ENCODE assay signal across 19 cellular contexts in the genomic region with DNA sequence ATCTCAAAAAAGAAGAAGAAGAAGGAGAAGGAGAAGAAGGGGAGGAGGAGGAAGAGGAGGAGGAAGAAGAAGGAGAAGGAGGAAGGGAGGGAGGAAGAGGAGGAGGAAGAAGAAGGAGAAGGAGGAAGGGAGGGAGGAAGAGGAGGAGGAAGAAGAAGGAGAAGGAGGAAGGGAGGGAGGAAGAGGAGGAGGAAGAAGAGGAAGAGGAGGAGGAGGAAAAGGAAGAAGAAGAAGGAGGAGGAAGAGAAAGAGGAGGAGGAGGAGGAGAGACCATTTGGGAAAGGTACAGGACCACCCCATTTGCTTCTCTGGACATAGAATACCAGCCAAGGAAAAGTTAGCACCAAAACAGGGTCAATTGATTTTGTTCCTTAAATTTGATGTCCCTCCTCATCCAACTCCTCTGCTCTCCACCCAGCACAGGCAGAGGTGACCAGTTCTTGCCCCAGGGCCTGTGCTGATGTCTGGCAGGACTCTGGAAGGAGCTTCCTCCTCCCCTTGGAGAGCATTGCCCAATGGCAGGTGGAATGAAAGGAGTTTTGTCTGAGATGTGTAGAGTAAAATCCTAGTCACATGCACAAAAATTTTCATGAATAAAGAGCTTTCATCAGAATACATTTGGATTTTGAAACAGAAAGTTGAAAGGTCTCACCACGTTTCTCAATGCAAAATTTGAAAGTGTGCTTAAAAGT.
DNase-seq lines count a peak whose midpoint lies in the region; ATAC-seq and TF ChIP-seq lines count a peak whose summit lies in the region.
"Had no signal": no experiment of that assay in that cellular context is flagged by ENCODE, and none has a peak within 500 bp of the region (broad histone marks: within the 10 kb centered on the region; RNA-seq: fewer than 3 reads in every experiment).

No MANE protein-coding gene starts in this region.

- no peaks in the 10 kb centered on the region for H3K9me3 ChIP-seq in mammary epithelial cell (replicated peaks; ENCODE audit: insufficient read depth, low read length)
- H3K9me3 ChIP-seq in neutrophil: no peaks in the 10 kb centered on the region
- H3K9me3 ChIP-seq: Peyer's patch, SK-N-SH had no signal

- intact Hi-C loops in mammary epithelial cell (cut with micrococcal nuclease): no loop called here

- 8% methylated on average over 1 of the region's 1 CpG for WGBS in mammary epithelial cell (ENCODE audit: low coverage, missing lambda C conversion rate)

- H3K27ac Mint-ChIP-seq in activated T-cell treated with anti-CD3 and anti-CD28 coated beads, Interleukin-2, amount 50 U/mL, for 24 hours: no peak overlapping the region
- H3K27ac Mint-ChIP-seq: CD8-positive, alpha-beta memory T cell; IgD-negative memory B cell had no signal

- TF ChIP-seq CTCF in mammary epithelial cell (conservative IDR thresholded peaks at IDR 0.05 in 1 of 2, IDR thresholded peaks at IDR 0.05 in 1 of 2; ENCODE audit: extremely low read depth in 1 of 2, insufficient read depth in 1 of 2, low read depth in 1 of 2, low read length in 2 of 2) (no peak), neutrophil (IDR thresholded peaks at IDR 0.05) (no peak)

- no peak overlapping the region for H3K4me3 Mint-ChIP-seq in activated T-cell treated with anti-CD3 and anti-CD28 coated beads, Interleukin-2, amount 50 U/mL, for 24 hours
- H3K4me3 Mint-ChIP-seq: CD8-positive, alpha-beta memory T cell; IgD-negative memory B cell had no signal

- no peaks in the 10 kb centered on the region for H3K9me3 Mint-ChIP-seq in activated T-cell treated with anti-CD3 and anti-CD28 coated beads, Interleukin-2, amount 50 U/mL, for 24 hours

- no peaks in the 10 kb centered on the region for H4K20me1 ChIP-seq in mammary epithelial cell (ENCODE audit: insufficient read depth, low read length)

- H3K27me3 ChIP-seq in mammary epithelial cell (ENCODE audit: insufficient read depth, low read length) (no peaks in the 10 kb centered on the region), neutrophil (no peaks in the 10 kb centered on the region)
- H3K27me3 ChIP-seq: Peyer's patch had no signal

- no peak overlapping the region for H3K9ac ChIP-seq in mammary epithelial cell (ENCODE audit: insufficient read depth, low read length)
- H3K9ac ChIP-seq: SK-N-SH had no signal

- H3K36me3 Mint-ChIP-seq in activated T-cell treated with anti-CD3 and anti-CD28 coated beads, Interleukin-2, amount 50 U/mL, for 24 hours (ENCODE audit: low read depth): no peaks in the 10 kb centered on the region
- H3K36me3 Mint-ChIP-seq: CD8-positive, alpha-beta memory T cell; IgD-negative memory B cell had no signal

- BruUV-seq in mammary epithelial cell (replicated peaks; lab: Mats Ljungman, UMichigan): no TSS peak

- ATAC-seq in HG03460 (IDR thresholded peaks at IDR 0.05; ENCODE audit: unreplicated experiment) (no peak), GM18520 (IDR thresholded peaks at IDR 0.05; ENCODE audit: unreplicated experiment) (no peak)
- ATAC-seq: Right ventricle myocardium inferior had no signal

- H3K4me1 Mint-ChIP-seq in activated T-cell treated with anti-CD3 and anti-CD28 coated beads, Interleukin-2, amount 50 U/mL, for 24 hours (ENCODE audit: low read depth): no peaks in the 10 kb centered on the region
- H3K4me1 Mint-ChIP-seq: CD8-positive, alpha-beta memory T cell; IgD-negative memory B cell had no signal

- H3K4me1 ChIP-seq in mammary epithelial cell (ENCODE audit: insufficient read depth, low read length): no peaks in the 10 kb centered on the region
- H3K4me1 ChIP-seq in neutrophil (ENCODE audit: control insufficient read depth in 1 of 2, insufficient read depth in 1 of 2, low read depth in 1 of 2, low read length in 1 of 2): peaks cover 0 to 7% of the 10 kb centered on the region in 2 experiments
- H3K4me1 ChIP-seq: Peyer's patch had no signal

- H2AFZ ChIP-seq in mammary epithelial cell (ENCODE audit: low read depth, low read length): no peak overlapping the region

- no peak overlapping the region for H3K4me3 ChIP-seq in mammary epithelial cell (replicated peaks in 1 of 3; ENCODE audit: insufficient read depth in 1 of 3, low read depth in 2 of 3, low read length in 3 of 3)
- H3K4me3 ChIP-seq in neutrophil (ENCODE audit: low read depth in 1 of 2, low read length in 1 of 2): no peak overlapping the region
- H3K4me3 ChIP-seq: Peyer's patch had no signal

- no peak overlapping the region for H3K27ac ChIP-seq in mammary epithelial cell (ENCODE audit: insufficient read depth, low read depth, low read length)
- peak overlapping the region; percentile 19 for H3K27ac ChIP-seq in neutrophil
- H3K27ac ChIP-seq: 22Rv1, Peyer's patch had no signal

- in situ Hi-C loops in mammary epithelial cell (cut with MboI; ENCODE audit: low sequenced_read_pairs in 2 of 2): no loop called here

- no peak overlapping the region for H3K4me2 ChIP-seq in mammary epithelial cell (ENCODE audit: insufficient read depth, low read depth, low read length)
- H3K4me2 ChIP-seq: SK-N-SH had no signal

- DNase-seq in DMS 273 (lab: John Stamatoyannopoulos, UW; ENCODE audit: unreplicated experiment) (peak; percentile 53), DMS 273 treated with DMSO at 0.1 percent for 48 hours (lab: John Stamatoyannopoulos, UW) (no peak), NCI-H524 treated with DMSO at 0.1 percent for 48 hours (lab: John Stamatoyannopoulos, UW) (peak; percentile 57), mammary epithelial cell (peak; percentile 66)
- DNase-seq in activated T-cell treated with anti-CD3 and anti-CD28 coated beads, Interleukin-2, amount 50 U/mL, for 24 hours: no peak
- DNase-seq: CD8-positive, alpha-beta memory T cell; EL; H7; NCI-H1417; NCI-H2029; NCI-H510A; Peyer's patch; SK-N-SH had no signal

- CTCF ChIA-PET in mammary epithelial cell (lab: Charles Lee; ENCODE audit: low non-redundant PET): interaction anchor here (0.5 kb wide), 1 partner anchor 33 kb away, joined by 4 read pairs; no protein-coding TSS in a partner anchor

- dilution Hi-C loops in mammary epithelial cell (cut with HindIII; ENCODE audit: low sequenced_read_pairs): no loop called here

- H3K36me3 ChIP-seq in mammary epithelial cell (ENCODE audit: insufficient read depth, low read length) (no peaks in the 10 kb centered on the region), neutrophil (no peaks in the 10 kb centered on the region)
- H3K36me3 ChIP-seq: Peyer's patch had no signal

- no peaks in the 10 kb centered on the region for H3K79me2 ChIP-seq in mammary epithelial cell (ENCODE audit: insufficient read depth, low read length)

- peaks cover 13% of the 10 kb centered on the region for H3K27me3 Mint-ChIP-seq in activated T-cell treated with anti-CD3 and anti-CD28 coated beads, Interleukin-2, amount 50 U/mL, for 24 hours

Comparison
In these comparisons a context has a peak if more than half of its experiments do, and no peak if none do; other contexts are left out.
1. DNase-seq: peak in DMS 273 (single experiment), NCI-H524 treated with DMSO at 0.1 percent for 48 hours (single experiment) and mammary epithelial cell (single experiment); none in DMS 273 treated with DMSO at 0.1 percent for 48 hours (single experiment) and activated T-cell treated with anti-CD3 and anti-CD28 coated beads, Interleukin-2, amount 50 U/mL, for 24 hours (single experiment).